In the genomic region with DNA sequence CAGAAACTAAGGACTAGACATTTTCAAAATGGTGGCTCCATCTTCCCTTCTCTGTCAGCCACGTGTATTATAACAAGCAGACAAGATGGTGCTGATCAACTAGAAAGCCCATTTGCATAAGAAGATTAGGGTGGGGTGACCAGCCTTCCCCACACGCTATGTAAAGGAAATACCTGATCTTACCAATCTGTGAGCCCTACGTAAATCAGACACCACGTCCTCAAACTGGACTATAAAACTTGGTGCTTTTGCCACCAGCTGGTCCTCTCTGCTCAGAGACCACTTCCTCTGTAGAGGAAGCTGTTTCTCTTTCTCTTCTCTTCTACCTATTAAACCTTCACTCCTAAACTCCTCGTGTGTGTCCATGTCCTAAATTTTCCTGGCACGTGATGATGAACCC, we compare ENCODE assay signal across 24 cellular contexts.
DNase-seq lines count a peak whose midpoint lies in the region; ATAC-seq and TF ChIP-seq lines count a peak whose summit lies in the region.
"Had no signal": no experiment of that assay in that cellular context is flagged by ENCODE, and none has a peak within 500 bp of the region (broad histone marks: within the 10 kb centered on the region; RNA-seq: fewer than 3 reads in every experiment).

No MANE protein-coding gene starts in this region.

- peaks cover 2% of the 10 kb centered on the region; the same call in 1 of the 2 replicates for H3K9me1 ChIP-seq in IMR-90 (ENCODE audit: insufficient read depth, low read length)

- BruUV-seq in IMR-90 (replicated peaks; lab: Mats Ljungman, UMichigan) = no TSS peak

- H3K4me3 ChIP-seq in CD8-positive, alpha-beta memory T cell (ENCODE audit: low read length) = no peak overlapping the region
- H3K4me3 ChIP-seq in IMR-90 (ENCODE audit: insufficient read depth, low read depth, low read length) = no peak overlapping the region
- H3K4me3 ChIP-seq in breast epithelium = no peak overlapping the region
- H3K4me3 ChIP-seq in mesendoderm (ENCODE audit: low read length) = no peak overlapping the region
- H3K4me3 ChIP-seq: left lung, spleen, stomach, tibial artery had no signal

- H3K9me3 Mint-ChIP-seq in CD8-positive, alpha-beta memory T cell = peaks cover 15 to 25% (median 18%) of the 10 kb centered on the region in 5 donors

- H3K4ac ChIP-seq in IMR-90 (ENCODE audit: low read depth, low read length) (peak overlapping the region; percentile 32), mesendoderm (ENCODE audit: low read depth, low read length) (no peak overlapping the region)

- in situ Hi-C loops in IMR-90 (cut with MboI; ENCODE audit: low sequenced_read_pairs) = no loop called here

- peaks cover 0 to 15% (median 14%) of the 10 kb centered on the region in 3 donors for H3K4me1 Mint-ChIP-seq in CD8-positive, alpha-beta memory T cell
- H3K4me1 Mint-ChIP-seq: nephron progenitor cell had no signal

- peak overlapping the region in 5 of 8 donors; percentile 13 to 64 (median 27) for H3K27ac Mint-ChIP-seq in CD8-positive, alpha-beta memory T cell
- H3K27ac Mint-ChIP-seq: activated CD4-positive, alpha-beta T cell treated with anti-CD3 and anti-CD28 coated beads, Interleukin-2, amount 10 ng/mL, durations not matched to agents 7 days and 5 days; nephron progenitor cell; T-helper 1 cell treated with Interleukin-12 subunit alpha and Interleukin-12 subunit beta and Interleukin-4 antibody, amounts not matched to agents 30 μg/mL and 1 μg/mL, for 36 hours had no signal

- H2AFZ ChIP-seq in IMR-90 (replicated peaks; ENCODE audit: low read length, poor library complexity) = no peak overlapping the region
- H2AFZ ChIP-seq: parathyroid adenoma had no signal

- H3K18ac ChIP-seq in IMR-90 (ENCODE audit: low read depth, low read length) (peak overlapping the region; percentile 92; the same call in 1 of the 2 replicates), mesendoderm (ENCODE audit: low read length) (no peak overlapping the region)

- H2AK5ac ChIP-seq in IMR-90 (ENCODE audit: low read depth, low read length) (peak overlapping the region; percentile 52), mesendoderm (ENCODE audit: low read length) (no peak overlapping the region)

- peak overlapping the region; percentile 69 for H4K91ac ChIP-seq in IMR-90 (ENCODE audit: insufficient read depth, low read depth, low read length)

- H3K4me2 ChIP-seq in IMR-90 (ENCODE audit: low read depth, low read length) (no peak overlapping the region), mesendoderm (ENCODE audit: low read length) (no peak overlapping the region)
- H3K4me2 ChIP-seq: KMS-11 had no signal

- no peak for DNase-seq in CD8-positive, alpha-beta memory T cell
- DNase-seq in IMR-90 = no peak
- DNase-seq in breast epithelium (ENCODE audit: low spot score in 2 of 2) = no peak
- DNase-seq in mesendoderm = peak; percentile 40
- no peak for DNase-seq in activated effector memory CD4-positive, alpha-beta T cell treated with anti-CD3 and anti-CD28 coated beads, Interleukin-2, amount 50 U/mL, for 16 hours
- DNase-seq in NCI-H2029 (lab: John Stamatoyannopoulos, UW) = no peak
- DNase-seq: activated CD4-positive, alpha-beta T cell treated with anti-CD3 and anti-CD28 coated beads, Interleukin-2, amount 10 ng/mL, durations not matched to agents 7 days and 5 days; foreskin fibroblast; GDM1; left lung; NCI-H2171; NCI-H510A treated with DMSO at 0.1 percent for 48 hours; nephron progenitor cell; right cardiac atrium; spleen; stimulated activated CD4-positive, alpha-beta T cell treated with anti-CD3 and anti-CD28 coated beads, Interleukin-4, amount 100 ng/mL, for 4 hours; stomach; tibial artery had no signal

- peak overlapping the region; percentile 51 for H2BK20ac ChIP-seq in IMR-90 (ENCODE audit: low read depth, low read length)

- no peak for TF ChIP-seq RAD21 in IMR-90 (IDR thresholded peaks at IDR 0.05; ENCODE audit: low read length)

- peak overlapping the region; percentile 67 for H2BK120ac ChIP-seq in IMR-90 (ENCODE audit: low read depth, low read length)
- no peak overlapping the region for H2BK120ac ChIP-seq in mesendoderm (ENCODE audit: low read depth, low read length)

- TF ChIP-seq POLR2A in IMR-90 (IDR thresholded peaks at IDR 0.05; ENCODE audit: low read depth, low read length) (no peak), breast epithelium (IDR thresholded peaks at IDR 0.05) (no peak)

- no peaks in the 10 kb centered on the region for H3K79me2 ChIP-seq in mesendoderm (ENCODE audit: control insufficient read depth, insufficient read depth, low read length)
- H3K79me2 ChIP-seq: parathyroid adenoma had no signal

- H3K79me1 ChIP-seq in IMR-90 (ENCODE audit: low read depth in 1 of 2, low read length in 2 of 2) (no peaks in the 10 kb centered on the region), mesendoderm (ENCODE audit: low read length) (no peaks in the 10 kb centered on the region)

- H2BK15ac ChIP-seq in IMR-90 (ENCODE audit: low read depth, low read length) = peak overlapping the region; percentile 71; the same call in 2 of the 3 replicates
- H2BK15ac ChIP-seq in mesendoderm (replicated peaks; ENCODE audit: low read depth) = no peak overlapping the region

- H4K20me1 ChIP-seq in IMR-90 (ENCODE audit: insufficient read depth, low read length) = no peaks in the 10 kb centered on the region

- H4K5ac ChIP-seq in IMR-90 (ENCODE audit: low read depth, low read length) = peak overlapping the region; percentile 86; the same call in 1 of the 2 replicates
- H4K5ac ChIP-seq in mesendoderm (ENCODE audit: low read length) = no peak overlapping the region

- CTCF ChIA-PET in CD8-positive, alpha-beta memory T cell (lab: Charles Lee) = no interaction called here
- CTCF ChIA-PET in IMR-90 (lab: Yijun Ruan, JAX) = no interaction called here

- H3K9ac ChIP-seq in IMR-90 (ENCODE audit: low read depth, low read length) = no peak overlapping the region
- no peak overlapping the region for H3K9ac ChIP-seq in mesendoderm (ENCODE audit: low read length)
- H3K9ac ChIP-seq: KMS-11, parathyroid adenoma had no signal

- no peak overlapping the region for H3K4me3 Mint-ChIP-seq in CD8-positive, alpha-beta memory T cell
- H3K4me3 Mint-ChIP-seq: activated CD4-positive, alpha-beta T cell treated with anti-CD3 and anti-CD28 coated beads, Interleukin-2, amount 10 ng/mL, durations not matched to agents 7 days and 5 days; nephron progenitor cell; T-helper 1 cell treated with Interleukin-12 subunit alpha and Interleukin-12 subunit beta and Interleukin-4 antibody, amounts not matched to agents 30 μg/mL and 1 μg/mL, for 36 hours had no signal

- H3K27ac ChIP-seq in CD8-positive, alpha-beta memory T cell (ENCODE audit: low read depth, low read length) = no peak overlapping the region
- H3K27ac ChIP-seq in IMR-90 (ENCODE audit: insufficient read depth, low read length) (peak overlapping the region; percentile 45; the same call in 1 of the 2 replicates), breast epithelium (peak overlapping the region; percentile 73 to 78), mesendoderm (ENCODE audit: low read depth, low read length) (no peak overlapping the region)
- H3K27ac ChIP-seq: KMS-11, left lung, parathyroid adenoma, spleen, stomach had no signal

- H3K4me1 ChIP-seq in CD8-positive, alpha-beta memory T cell (ENCODE audit: insufficient read depth, low read length) = no peaks in the 10 kb centered on the region
- H3K4me1 ChIP-seq in IMR-90 (ENCODE audit: control insufficient read depth, insufficient read depth, low read length) = peaks cover 7% of the 10 kb centered on the region; the same call in 1 of the 2 replicates
- no peaks in the 10 kb centered on the region for H3K4me1 ChIP-seq in breast epithelium
- H3K4me1 ChIP-seq in mesendoderm (ENCODE audit: control insufficient read depth, low read depth, low read length) = no peaks in the 10 kb centered on the region
- H3K4me1 ChIP-seq: parathyroid adenoma had no signal

- H3K14ac ChIP-seq in IMR-90 (replicated peaks; ENCODE audit: low read depth, low read length) = peak overlapping the region; percentile 5

- TF ChIP-seq CTCF in IMR-90 (conservative IDR thresholded peaks at IDR 0.05; ENCODE audit: low read depth, low read length) (no peak), breast epithelium (IDR thresholded peaks at IDR 0.05) (no peak)

- no peaks in the 10 kb centered on the region for H3K9me3 ChIP-seq in CD8-positive, alpha-beta memory T cell (ENCODE audit: low read length)
- H3K9me3 ChIP-seq in IMR-90 (ENCODE audit: control insufficient read depth, insufficient read depth, low read length) (peaks cover 5% of the 10 kb centered on the region), breast epithelium (peaks cover 11 to 15% of the 10 kb centered on the region in 2 donors)
- H3K9me3 ChIP-seq: tibial artery had no signal

- H3K23ac ChIP-seq in IMR-90 (ENCODE audit: low read depth, low read length) = no peak overlapping the region
- no peak overlapping the region for H3K23ac ChIP-seq in mesendoderm (ENCODE audit: low read length)

- H2BK5ac ChIP-seq in IMR-90 (ENCODE audit: low read depth, low read length, poor library complexity, severe bottlenecking) (peak overlapping the region; percentile 97), mesendoderm (ENCODE audit: low read length) (no peak overlapping the region)

- no peak for ATAC-seq in IMR-90 (ENCODE audit: low read depth)
- no peak for ATAC-seq in GM19395 (IDR thresholded peaks at IDR 0.05; ENCODE audit: unreplicated experiment)
- ATAC-seq: activated naive CD4-positive, alpha-beta T cell treated with anti-CD3 and anti-CD28 coated beads, Interleukin-2, amount 50 U/mL, for 72 hours; left lung; Panc1; right cardiac atrium had no signal

- H3K36me3 ChIP-seq in CD8-positive, alpha-beta memory T cell (ENCODE audit: insufficient read depth, low read length) = no peaks in the 10 kb centered on the region
- H3K36me3 ChIP-seq in IMR-90 (ENCODE audit: control insufficient read depth, insufficient read depth, low read length) (no peaks in the 10 kb centered on the region), breast epithelium (no peaks in the 10 kb centered on the region), mesendoderm (ENCODE audit: control insufficient read depth, insufficient read depth, low read length) (no peaks in the 10 kb centered on the region)
- H3K36me3 ChIP-seq: left lung, spleen, stomach, tibial artery had no signal

- no peak overlapping the region for H3K56ac ChIP-seq in IMR-90 (ENCODE audit: extremely low read depth, insufficient read depth, low read length)
- no peak overlapping the region for H3K56ac ChIP-seq in mesendoderm (ENCODE audit: low read length)

- H3K27me3 Mint-ChIP-seq in CD8-positive, alpha-beta memory T cell = no peaks in the 10 kb centered on the region
- H3K27me3 Mint-ChIP-seq: activated CD4-positive, alpha-beta T cell treated with anti-CD3 and anti-CD28 coated beads, Interleukin-2, amount 10 ng/mL, durations not matched to agents 7 days and 5 days had no signal

- peak overlapping the region; percentile 0 to 75; a peak in 3 of 4 replicates for H4K8ac ChIP-seq in IMR-90 (ENCODE audit: low read depth in 2 of 2, low read length in 2 of 2)
- H4K8ac ChIP-seq in mesendoderm (ENCODE audit: low read depth, low read length) = no peak overlapping the region

- POLR2A ChIA-PET in CD8-positive, alpha-beta memory T cell (lab: Charles Lee) = no interaction called here
- POLR2A ChIA-PET in IMR-90 (lab: Charles Lee; ENCODE audit: unreplicated experiment) = no interaction called here

- dilution Hi-C loops in IMR-90 (cut with HindIII; ENCODE audit: low sequenced_read_pairs, unreplicated experiment) = no loop called here

- intact Hi-C loops in IMR-90 (cut with micrococcal nuclease) (no loop called here), breast epithelium (cut with DNase I; ENCODE audit: low total_unique reads) (no loop called here)

- H3K27me3 ChIP-seq in CD8-positive, alpha-beta memory T cell (ENCODE audit: insufficient read depth, low read length, poor library complexity, severe bottlenecking) = no peaks in the 10 kb centered on the region
- H3K27me3 ChIP-seq in IMR-90 (ENCODE audit: control insufficient read depth, insufficient read depth, low read length) (no peaks in the 10 kb centered on the region), breast epithelium (no peaks in the 10 kb centered on the region), mesendoderm (ENCODE audit: insufficient read depth, low read length, poor library complexity) (no peaks in the 10 kb centered on the region)
- H3K27me3 ChIP-seq: left lung, spleen, stomach, tibial artery had no signal

- no peak overlapping the region for H2AK9ac ChIP-seq in IMR-90 (replicated peaks; ENCODE audit: low read depth, low read length, poor library complexity)

- H3K36me3 Mint-ChIP-seq in CD8-positive, alpha-beta memory T cell = peaks cover 8 to 29% (median 10%) of the 10 kb centered on the region in 3 donors

- WGBS in IMR-90 (ENCODE audit: extremely low coverage in 2 of 2, insufficient read length in 1 of 2), 2 experiments = no CpG with 5 or more reads among the region's 6 CpGs
- WGBS in mesendoderm (ENCODE audit: extremely low coverage, insufficient coverage, low lambda C conversion rate) = no CpG with 5 or more reads among the region's 6 CpGs

Comparison
In these comparisons a context has a peak if more than half of its experiments do, and no peak if none do; other contexts are left out.
1. H3K27ac ChIP-seq: peak in IMR-90 (single experiment) and breast epithelium (2 of 2); none in CD8-positive, alpha-beta memory T cell (single experiment) and mesendoderm (single experiment).